In genomic region chrX:40108084-40108958, GRCh38 we compare ENCODE assay signal across 8 cellular contexts. TPM values are rescaled to one million over a fixed set of nuclear protein-coding genes. Genes with fewer than 3 reads are reported as not detected.
A peak's percentile ranks its signal among the peaks of the same experiment; 100 is the strongest.
DNase-seq lines count a peak whose midpoint lies in the region; ATAC-seq and TF ChIP-seq lines count a peak whose summit lies in the region.

No MANE protein-coding gene starts in this region.

- peak overlapping the region; percentile 91 for H3K4me2 ChIP-seq in PC-3 (ENCODE audit: low read length)

- no peaks in the 10 kb centered on the region for H3K36me3 ChIP-seq in PC-3 (ENCODE audit: low read depth, low read length)
- no peaks in the 10 kb centered on the region for H3K36me3 ChIP-seq in endodermal cell (ENCODE audit: control insufficient read depth, insufficient read depth, low read length)
- H3K36me3 ChIP-seq in muscle layer of colon (ENCODE audit: insufficient read depth, low read length): no peaks in the 10 kb centered on the region

- H3K4me1 ChIP-seq in PC-3 (ENCODE audit: insufficient read depth, low read length) (peaks cover 34% of the 10 kb centered on the region), endodermal cell (ENCODE audit: control insufficient read depth, insufficient read depth, low read length) (no peaks in the 10 kb centered on the region), muscle layer of colon (ENCODE audit: insufficient read depth, low read length) (peaks cover 10% of the 10 kb centered on the region)

- TF ChIP-seq CTCF in PC-3 (conservative IDR thresholded peaks at IDR 0.05; ENCODE audit: low read depth, low read length): no peak
- TF ChIP-seq CTCF in endodermal cell (conservative IDR thresholded peaks at IDR 0.05): no peak

- H3K4me3 Mint-ChIP-seq in T-helper 2 cell treated with Interferon-gamma antibody and Interleukin-4, amounts not matched to agents 5 μg/mL and 100 μg/mL, for 36 hours: peak overlapping the region; percentile 54
- peak overlapping the region; percentile 65 for H3K4me3 Mint-ChIP-seq in endodermal cell

- peaks cover 13% of the 10 kb centered on the region for H3K4me1 Mint-ChIP-seq in T-helper 2 cell treated with Interferon-gamma antibody and Interleukin-4, amounts not matched to agents 5 μg/mL and 100 μg/mL, for 36 hours (ENCODE audit: low read depth)
- peaks cover 18% of the 10 kb centered on the region for H3K4me1 Mint-ChIP-seq in endodermal cell

- WGBS in endodermal cell (ENCODE audit: insufficient coverage in 1 of 2, insufficient read length in 1 of 2), 2 experiments: 1% methylated on average over 15 to 72 of the region's 73 CpGs

- no peaks in the 10 kb centered on the region for H3K27me3 ChIP-seq in PC-3 (ENCODE audit: low read length)
- H3K27me3 ChIP-seq in endodermal cell (ENCODE audit: control insufficient read depth, insufficient read depth, low read length, poor library complexity, severe bottlenecking): no peaks in the 10 kb centered on the region
- H3K27me3 ChIP-seq in muscle layer of colon (ENCODE audit: control insufficient read depth in 1 of 2, insufficient read depth in 2 of 2, low read length in 2 of 2): peaks cover 10 to 48% of the 10 kb centered on the region in 2 donors

- H3K27me3 Mint-ChIP-seq in T-helper 2 cell treated with Interferon-gamma antibody and Interleukin-4, amounts not matched to agents 5 μg/mL and 100 μg/mL, for 36 hours (ENCODE audit: low read depth): peaks cover 3% of the 10 kb centered on the region
- peaks cover 34% of the 10 kb centered on the region for H3K27me3 Mint-ChIP-seq in endodermal cell (ENCODE audit: insufficient read depth)

- H3K27ac ChIP-seq in PC-3 (ENCODE audit: low read length) (peak overlapping the region; percentile 44), endodermal cell (ENCODE audit: low read depth, low read length) (peak overlapping the region; percentile 58), muscle layer of colon (ENCODE audit: low read depth, low read length) (peak overlapping the region; percentile 82)

- H3K9ac ChIP-seq in PC-3 (ENCODE audit: low read length): peak overlapping the region; percentile 58
- no peak overlapping the region for H3K9ac ChIP-seq in endodermal cell (ENCODE audit: extremely low read depth, low read length, poor library complexity, severe bottlenecking)
- H3K9ac ChIP-seq in muscle layer of colon (ENCODE audit: low read length): no peak overlapping the region

- no peaks in the 10 kb centered on the region for H4K20me1 ChIP-seq in PC-3 (ENCODE audit: low read length)

- ATAC-seq in PC-3 (peak; percentile 14), HG02852 (IDR thresholded peaks at IDR 0.05; ENCODE audit: unreplicated experiment) (no peak), HG03108 (IDR thresholded peaks at IDR 0.05; ENCODE audit: unreplicated experiment) (no peak), GM19035 (IDR thresholded peaks at IDR 0.05; ENCODE audit: unreplicated experiment) (no peak)

- H2AFZ ChIP-seq in PC-3 (ENCODE audit: low read length): peak overlapping the region; percentile 77

- H3K79me2 ChIP-seq in PC-3 (ENCODE audit: low read length): peaks cover 4% of the 10 kb centered on the region; the same call in 1 of the 2 replicates

- H3K4me3 ChIP-seq in PC-3 (ENCODE audit: low read length): peak overlapping the region; percentile 76
- H3K4me3 ChIP-seq in endodermal cell (ENCODE audit: low read length): peak overlapping the region; percentile 68
- H3K4me3 ChIP-seq in muscle layer of colon (ENCODE audit: low read depth in 1 of 2, low read length in 2 of 2): no peak overlapping the region

- no peak for DNase-seq in T-helper 2 cell treated with Interferon-gamma antibody and Interleukin-4, amounts not matched to agents 5 μg/mL and 100 μg/mL, for 36 hours (ENCODE audit: low spot score)
- DNase-seq in T-helper 2 cell (no peak), PC-3 (peak; percentile 62), endodermal cell (peak; percentile 92)

- H3K36me3 Mint-ChIP-seq in T-helper 2 cell treated with Interferon-gamma antibody and Interleukin-4, amounts not matched to agents 5 μg/mL and 100 μg/mL, for 36 hours (ENCODE audit: low read depth): no peaks in the 10 kb centered on the region
- H3K36me3 Mint-ChIP-seq in endodermal cell (ENCODE audit: low read depth): peaks cover under 1% of the 10 kb centered on the region

- no TSS peak for BruUV-seq in PC-3 (replicated peaks; lab: Mats Ljungman, UMichigan)

- H3K9me3 ChIP-seq in PC-3 (ENCODE audit: low read length) (no peaks in the 10 kb centered on the region), endodermal cell (ENCODE audit: control insufficient read depth, low read length) (no peaks in the 10 kb centered on the region), muscle layer of colon (ENCODE audit: low read length) (no peaks in the 10 kb centered on the region)

- intact Hi-C loops in PC-3 (cut with micrococcal nuclease): loop anchor here (2.0 to 5.0 kb wide), 3 partner anchors 44 to 159 kb away; no protein-coding TSS in a partner anchor

- POLR2A ChIA-PET in PC-3 (lab: Charles Lee; ENCODE audit: unreplicated experiment): interaction anchor here (0.5 to 0.7 kb wide), 2 partner anchors 11 to 297 kb away, joined by 3 read pairs; no protein-coding TSS in a partner anchor

- H3K27ac Mint-ChIP-seq in T-helper 2 cell treated with Interferon-gamma antibody and Interleukin-4, amounts not matched to agents 5 μg/mL and 100 μg/mL, for 36 hours: peak overlapping the region; percentile 60
- H3K27ac Mint-ChIP-seq in endodermal cell: peak overlapping the region; percentile 91

- H3K9me3 Mint-ChIP-seq in T-helper 2 cell treated with Interferon-gamma antibody and Interleukin-4, amounts not matched to agents 5 μg/mL and 100 μg/mL, for 36 hours: no peaks in the 10 kb centered on the region
- H3K9me3 Mint-ChIP-seq in endodermal cell: peaks cover 11% of the 10 kb centered on the region

- H3K9me2 ChIP-seq in PC-3 (replicated peaks; ENCODE audit: low read length): no peaks in the 10 kb centered on the region

- CTCF ChIA-PET in PC-3 (lab: Charles Lee): no interaction called here

- no peaks in the 10 kb centered on the region for H3F3A ChIP-seq in PC-3 (ENCODE audit: low read length, unreplicated experiment)

RNA-seq across cellular contexts. Expression of gene BCOR, which starts 10.6 kb away (rescaled TPM):
- 21.8 and 41.9 TPM in 2 replicates for total RNA-seq in PC-3 (2014; rRNA removed)
- 10 to 100 TPM; 31.3 to 37.9 TPM for total RNA-seq in endodermal cell
- polyA plus RNA-seq in endodermal cell (2013, experiment 1 of 2): 31.8 TPM
- 30.2 TPM for polyA plus RNA-seq in endodermal cell (2013, experiment 2 of 2)

Comparison
In these comparisons a context has a peak if more than half of its experiments do, and no peak if none do; other contexts are left out.
1. DNase-seq: peak in PC-3 (single experiment) and endodermal cell (single experiment); none in T-helper 2 cell treated with Interferon-gamma antibody and Interleukin-4, amounts not matched to agents 5 μg/mL and 100 μg/mL, for 36 hours (single experiment) and T-helper 2 cell (0 of 5).
2. H3K4me3 ChIP-seq: peak in PC-3 (single experiment) and endodermal cell (single experiment); none in muscle layer of colon (0 of 2).
3. Peak in every context shown above with its lines, with median percentiles within 50 percentile points of each other: H3K27ac ChIP-seq.